ENCODE assay signal across 26 cellular contexts in the genomic region with DNA sequence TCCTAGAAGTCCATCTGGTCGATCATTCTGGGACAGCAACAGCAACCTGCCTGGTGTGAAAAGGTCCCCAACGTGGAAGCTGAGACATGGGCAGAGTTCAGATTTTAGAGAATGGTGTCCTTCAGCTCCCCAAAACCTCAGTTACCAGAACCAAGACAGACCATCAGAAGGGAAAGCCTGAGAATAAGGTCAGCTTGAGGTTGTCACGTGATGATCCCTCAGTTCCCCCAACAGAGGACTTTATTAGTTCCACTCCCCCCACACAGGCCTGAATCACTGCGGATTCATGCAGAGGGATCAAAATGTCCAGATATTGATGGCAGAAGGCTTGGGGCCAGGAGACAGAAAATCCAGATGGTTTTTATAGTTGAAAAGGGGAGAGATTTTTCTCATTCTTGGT.
DNase-seq lines count a peak whose midpoint lies in the region; ATAC-seq, FAIRE-seq and TF ChIP-seq lines count a peak whose summit lies in the region.
"Had no signal": no experiment of that assay in that cellular context is flagged by ENCODE, and none has a peak within 500 bp of the region (broad histone marks: within the 10 kb centered on the region; RNA-seq: fewer than 3 reads in every experiment).

No MANE protein-coding gene starts in this region.

- no peak overlapping the region for H3K27ac ChIP-seq in GM23338 (ENCODE audit: low read depth)
- H3K27ac ChIP-seq in K562 (ENCODE audit: extremely low read depth, low read depth, low read length), result no peak overlapping the region
- H3K27ac ChIP-seq: BLaER1 had no signal

- peaks cover 32% of the 10 kb centered on the region for H3K4me1 Mint-ChIP-seq in GM23338
- H3K4me1 Mint-ChIP-seq: CD14-positive monocyte; CD4-positive, alpha-beta memory T cell; CD4-positive, CD25-positive, alpha-beta regulatory T cell; CD8-positive, alpha-beta memory T cell had no signal

- H4K20me1 ChIP-seq in GM23338 (replicated peaks; ENCODE audit: insufficient read depth) (no peaks in the 10 kb centered on the region), K562 (replicated peaks; ENCODE audit: control insufficient read depth, insufficient read depth, low read length) (no peaks in the 10 kb centered on the region)
- H4K20me1 ChIP-seq: BLaER1 had no signal

- H3K36me3 Mint-ChIP-seq in GM23338 (ENCODE audit: low read depth), result no peaks in the 10 kb centered on the region; the same call in 2 of the 3 replicates
- H3K36me3 Mint-ChIP-seq: CD14-positive monocyte; CD4-positive, alpha-beta memory T cell; CD4-positive, CD25-positive, alpha-beta regulatory T cell; CD8-positive, alpha-beta memory T cell had no signal

- peaks cover under 1% of the 10 kb centered on the region; the same call in 2 of the 3 replicates for H3K9me3 Mint-ChIP-seq in GM23338

- TF ChIP-seq CTCF in GM23338 (conservative IDR thresholded peaks at IDR 0.05; ENCODE audit: low read depth in 2 of 2) (no peak), K562 (IDR thresholded peaks at IDR 0.05 in 2 of 3, conservative IDR thresholded peaks at IDR 0.05 in 1 of 3; ENCODE audit: insufficient read depth in 2 of 3, low read depth in 1 of 3, low read length in 3 of 3) (no peak), GM10266 (IDR thresholded peaks at IDR 0.05; ENCODE audit: control insufficient read depth, insufficient read depth, low read depth, missing control alignments) (no peak)

- H3K9me1 ChIP-seq in K562 (ENCODE audit: control insufficient read depth, insufficient read depth, low read length), result no peaks in the 10 kb centered on the region

- H3K79me2 ChIP-seq in GM23338 (replicated peaks; ENCODE audit: insufficient read depth) (no peaks in the 10 kb centered on the region), K562 (ENCODE audit: control insufficient read depth, insufficient read depth, low read length) (no peaks in the 10 kb centered on the region)

- no peak for TF ChIP-seq EP300 in K562 (IDR thresholded peaks at IDR 0.05; ENCODE audit: low read length)

- no peak overlapping the region for H3K4me3 ChIP-seq in GM23338
- no peak overlapping the region for H3K4me3 ChIP-seq in K562
- H3K4me3 ChIP-seq: BLaER1 had no signal

- H3K4me1 ChIP-seq in GM23338 (ENCODE audit: insufficient read depth) (peaks cover 22% of the 10 kb centered on the region), K562 (replicated peaks in 1 of 2; ENCODE audit: control insufficient read depth in 2 of 2, insufficient read depth in 2 of 2, low read length in 2 of 2) (no peaks in the 10 kb centered on the region)
- H3K4me1 ChIP-seq: BE2C, BLaER1 had no signal

- H3K27me3 ChIP-seq in GM23338 (ENCODE audit: insufficient read depth), result no peaks in the 10 kb centered on the region
- H3K27me3 ChIP-seq in K562 (ENCODE audit: control insufficient read depth in 2 of 2, insufficient read depth in 2 of 2, low read length in 2 of 2), result peaks cover 0 to 5% of the 10 kb centered on the region in 2 experiments; a peak in 1 of 5 replicates
- H3K27me3 ChIP-seq: BE2C, BLaER1 had no signal

- WGBS in K562 (ENCODE audit: insufficient coverage, low coverage, missing lambda C conversion rate), result 0% methylated on average over 4 of the region's 4 CpGs

- H3K9ac ChIP-seq in K562 (ENCODE audit: insufficient read depth in 1 of 2, low read depth in 2 of 2, low read length in 2 of 2), result no peak overlapping the region
- H3K9ac ChIP-seq: BLaER1 had no signal

- H3K9me3 ChIP-seq in K562 (replicated peaks; ENCODE audit: control insufficient read depth, insufficient read depth, low read depth, low read length), result no peaks in the 10 kb centered on the region
- H3K9me3 ChIP-seq: BE2C, BLaER1 had no signal

- POLR2A ChIA-PET in K562 (lab: Yijun Ruan, JAX), result interaction anchor here (0.6 kb wide), 1 partner anchor 13 kb away, joined by 3 read pairs; no protein-coding TSS in a partner anchor

- no TSS peak for BruUV-seq in K562 (replicated peaks; lab: Mats Ljungman, UMichigan)

- H3K36me3 ChIP-seq in GM23338 (ENCODE audit: insufficient read depth) (no peaks in the 10 kb centered on the region; the same call in 1 of the 2 replicates), K562 (ENCODE audit: control insufficient read depth, insufficient read depth, low read length) (no peaks in the 10 kb centered on the region)
- H3K36me3 ChIP-seq: BE2C, BLaER1 had no signal

- 0 out of 2 replicates have a peak, but pooled peaks cover 3% of the 10 kb centered on the region for H3F3A ChIP-seq in GM23338 (replicated peaks; ENCODE audit: low read depth)

- DNase-seq in GM23338 (ENCODE audit: low spot score), result no peak
- DNase-seq in K562 (ENCODE audit: extremely low read depth in 1 of 4, low spot score in 3 of 4), result no peak
- peak; percentile 3 for DNase-seq in islet precursor cell
- DNase-seq in GM10266 (ENCODE audit: extremely low spot score), result no peak
- DNase-seq: 8988T; ACHN; BE2C; C1 segment of cervical spinal cord; CD4-positive, alpha-beta memory T cell; CD4-positive, CD25-positive, alpha-beta regulatory T cell; CD8-positive, alpha-beta memory T cell; COR-L47; DMS 273 treated with DMSO at 0.1 percent for 48 hours; DMS153; DMS53; DMS79; DND-41; EL; GDM1 had no signal

- H3K4me2 ChIP-seq in GM23338, result no peak overlapping the region
- no peak overlapping the region for H3K4me2 ChIP-seq in K562 (ENCODE audit: insufficient read depth, low read length)
- H3K4me2 ChIP-seq: BLaER1 had no signal

- intact Hi-C loops in K562 (cut with micrococcal nuclease), result no loop called here

- no peak for ATAC-seq in GM23338
- ATAC-seq in K562, result no peak
- ATAC-seq in HG03139 (IDR thresholded peaks at IDR 0.05; ENCODE audit: unreplicated experiment), result no peak
- no peak for ATAC-seq in HG03342 (IDR thresholded peaks at IDR 0.05; ENCODE audit: unreplicated experiment)

- H3K4me3 Mint-ChIP-seq in GM23338, result no peak overlapping the region
- H3K4me3 Mint-ChIP-seq: CD14-positive monocyte; CD4-positive, alpha-beta memory T cell; CD4-positive, CD25-positive, alpha-beta regulatory T cell; CD8-positive, alpha-beta memory T cell had no signal

- TF ChIP-seq RAD21 in K562 (CRISPR knock-in tag; conservative IDR thresholded peaks at IDR 0.05 in 1 of 2, IDR thresholded peaks at IDR 0.05 in 1 of 2), result no peak

- H2AFZ ChIP-seq in GM23338 (0 out of 2 replicates have a peak overlapping the region, but pooled peaks have one; percentile 29), K562 (ENCODE audit: low read depth, low read length) (no peak overlapping the region)

- CTCF ChIA-PET in K562 (lab: Yijun Ruan, JAX; ENCODE audit: low intra/inter-chr PET ratio), result no interaction called here

- H3K27ac Mint-ChIP-seq in GM23338, result no peak overlapping the region
- H3K27ac Mint-ChIP-seq: CD14-positive monocyte; CD4-positive, alpha-beta memory T cell; CD4-positive, CD25-positive, alpha-beta regulatory T cell; CD8-positive, alpha-beta memory T cell had no signal

- peaks cover 10% of the 10 kb centered on the region for H3K9me2 ChIP-seq in GM23338 (ENCODE audit: insufficient read depth)

- no peak for FAIRE-seq in K562 (lab: Jason Lieb, UNC)
- FAIRE-seq: A204.1, GM12891, GM19239 had no signal

- in situ Hi-C loops in K562 (cut with MboI), result no loop called here

- TF ChIP-seq POLR2A in K562 (conservative IDR thresholded peaks at IDR 0.05), result no peak

- H3K27me3 Mint-ChIP-seq in GM23338 (ENCODE audit: insufficient read depth, low read depth, poor library complexity), result peaks cover 8% of the 10 kb centered on the region
- H3K27me3 Mint-ChIP-seq: CD4-positive, alpha-beta memory T cell; CD4-positive, CD25-positive, alpha-beta regulatory T cell; CD8-positive, alpha-beta memory T cell had no signal

TF ChIP-seq in GM23338, 12 proteins besides CTCF, POLR2A, EP300 and RAD21:
- no peak for TF ChIP-seq ETS1 (IDR thresholded peaks at IDR 0.05)
- TF ChIP-seq NANOG (IDR thresholded peaks at IDR 0.05; ENCODE audit: borderline replicate concordance), result no peak

TF ChIP-seq in K562, 482 proteins besides CTCF, POLR2A, EP300 and RAD21:
- TF ChIP-seq USF1 (CRISPR knock-in tag; IDR thresholded peaks at IDR 0.05) (no peak), TFE3 (CRISPR knock-in tag; IDR thresholded peaks at IDR 0.05) (peak; percentile 75), NCOR1 (IDR thresholded peaks at IDR 0.05) (no peak), RAD51 (IDR thresholded peaks at IDR 0.05; ENCODE audit: borderline replicate concordance, low read depth) (0 out of 2 replicates have a peak, but pooled peaks have one; percentile 16)
